In the genomic region with DNA sequence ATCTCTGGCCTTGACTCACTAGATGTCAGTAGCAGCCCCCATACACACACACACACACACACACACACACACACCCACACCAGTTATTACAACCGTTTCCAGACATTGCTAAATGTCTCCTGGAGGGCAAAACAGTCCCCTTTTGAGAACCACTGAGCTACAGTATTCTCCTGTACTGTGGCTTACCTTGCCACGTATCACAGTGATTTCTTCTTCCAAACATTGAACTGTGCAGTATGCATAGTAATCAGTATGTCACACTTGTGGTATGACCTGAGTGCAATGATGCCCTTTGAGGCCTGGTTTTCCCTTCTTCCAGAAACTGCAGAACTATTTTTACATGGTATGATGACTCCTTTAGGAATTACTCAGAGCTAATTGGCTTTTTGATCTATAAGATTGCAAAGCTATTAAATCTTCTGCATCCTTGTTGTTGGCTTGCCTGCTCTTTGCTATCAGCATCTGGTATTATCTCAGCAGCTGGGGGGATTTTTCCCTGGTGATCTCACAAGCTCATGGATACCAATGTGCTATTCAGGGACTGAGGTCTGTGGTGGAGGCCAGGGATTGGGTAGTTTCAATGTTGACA, we compare ENCODE assay signal across 14 cellular contexts. TPM values are rescaled to one million over a fixed set of nuclear protein-coding genes. Genes with fewer than 3 reads are reported as not detected.
DNase-seq lines count a peak whose midpoint lies in the region; ATAC-seq and TF ChIP-seq lines count a peak whose summit lies in the region.
"Had no signal": no experiment of that assay in that cellular context is flagged by ENCODE, and none has a peak within 500 bp of the region (broad histone marks: within the 10 kb centered on the region; RNA-seq: fewer than 3 reads in every experiment).

No MANE protein-coding gene starts in this region.

- ATAC-seq in HG02763 (IDR thresholded peaks at IDR 0.05; ENCODE audit: unreplicated experiment) (no peak), HG03571 (IDR thresholded peaks at IDR 0.05; ENCODE audit: unreplicated experiment) (no peak)
- ATAC-seq: effector memory CD8-positive, alpha-beta T cell; Panc1 had no signal

- H4K8ac ChIP-seq in mesendoderm (ENCODE audit: low read depth, low read length) (no peak overlapping the region), neuronal stem cell (ENCODE audit: low read depth, low read length) (no peak overlapping the region)

- H4K91ac ChIP-seq in neuronal stem cell (ENCODE audit: low read depth, low read length, poor library complexity), result no peak overlapping the region

- no peak overlapping the region for H3K56ac ChIP-seq in mesendoderm (ENCODE audit: low read length)

- H2BK120ac ChIP-seq in mesendoderm (ENCODE audit: low read depth, low read length) (no peak overlapping the region), neuronal stem cell (ENCODE audit: low read depth, low read length) (no peak overlapping the region)

- H3K79me2 ChIP-seq in mesendoderm (ENCODE audit: control insufficient read depth, insufficient read depth, low read length), result peaks cover 11% of the 10 kb centered on the region

- H3K27ac ChIP-seq in HEK293 (ENCODE audit: extremely low read depth, low read depth, low read length) (peak overlapping the region; percentile 44; the same call in 1 of the 2 replicates), mesendoderm (ENCODE audit: low read depth, low read length) (no peak overlapping the region), neuronal stem cell (replicated peaks; ENCODE audit: low read length) (no peak overlapping the region)

- no peaks in the 10 kb centered on the region for H3K9me3 ChIP-seq in HEK293 (ENCODE audit: control insufficient read depth, insufficient read depth, low read depth, low read length)
- no peaks in the 10 kb centered on the region for H3K9me3 ChIP-seq in neuronal stem cell (replicated peaks in 1 of 2; ENCODE audit: control insufficient read depth in 2 of 2, insufficient read depth in 1 of 2, low read depth in 1 of 2, low read length in 2 of 2)

- DNase-seq in AG10803 (ENCODE audit: low read depth), result peak; percentile 61
- DNase-seq in amniotic stem cell (lab: John Stamatoyannopoulos, UW), result peak; percentile 24
- peak; percentile 36 for DNase-seq in mesendoderm
- no peak for DNase-seq in neuronal stem cell (ENCODE audit: low spot score)
- no peak for DNase-seq in dedifferentiated amniotic fluid mesenchymal stem cell (ENCODE audit: extremely low spot score)
- DNase-seq: activated naive CD8-positive, alpha-beta T cell treated with anti-CD3 and anti-CD28 coated beads, Interleukin-2, amount 10 ng/mL, durations not matched to agents 7 days and 5 days; CD4-positive, CD25-positive, alpha-beta regulatory T cell; effector memory CD8-positive, alpha-beta T cell; stimulated activated CD4-positive, alpha-beta T cell treated with anti-CD3 and anti-CD28 coated beads, Interleukin-4, amount 100 ng/mL, for 4 hours; stimulated activated naive CD4-positive, alpha-beta T cell treated with Interleukin-2 at 50 U/mL for 16 hours had no signal

- H2AFZ ChIP-seq in neuronal stem cell (ENCODE audit: low read length), result no peak overlapping the region

- CTCF ChIA-PET in HEK293 (lab: Yijun Ruan, JAX), result interaction anchor here (0.7 to 1.6 kb wide), 3 partner anchors 9 to 300 kb away, joined by 3 to 9 read pairs (median 5); no protein-coding TSS in a partner anchor

- H2BK5ac ChIP-seq in mesendoderm (ENCODE audit: low read length) (no peak overlapping the region), neuronal stem cell (ENCODE audit: low read length) (no peak overlapping the region)

- no peak overlapping the region for H3K18ac ChIP-seq in mesendoderm (ENCODE audit: low read length)
- H3K18ac ChIP-seq in neuronal stem cell (ENCODE audit: low read length), result no peak overlapping the region

- H4K5ac ChIP-seq in mesendoderm (ENCODE audit: low read length), result no peak overlapping the region

- no peak overlapping the region for H2BK12ac ChIP-seq in neuronal stem cell (ENCODE audit: low read length)

- H2BK15ac ChIP-seq in mesendoderm (replicated peaks; ENCODE audit: low read depth) (no peak overlapping the region), neuronal stem cell (ENCODE audit: low read length) (no peak overlapping the region)

- H3K23ac ChIP-seq in mesendoderm (ENCODE audit: low read length), result no peak overlapping the region
- H3K23ac ChIP-seq in neuronal stem cell (ENCODE audit: low read depth, low read length, poor library complexity), result no peak overlapping the region

- H3K4me3 ChIP-seq in AG10803 (ENCODE audit: low read length) (no peak overlapping the region), HEK293 (ENCODE audit: low read depth, low read length) (no peak overlapping the region), mesendoderm (ENCODE audit: low read length) (no peak overlapping the region), neuronal stem cell (ENCODE audit: low read length in 2 of 2) (no peak overlapping the region)

- WGBS in mesendoderm (ENCODE audit: extremely low coverage, insufficient coverage, low lambda C conversion rate), result no CpG with 5 or more reads among the region's 2 CpGs
- WGBS in neuronal stem cell (ENCODE audit: extremely low coverage in 2 of 2, insufficient read length in 2 of 2, insufficient replicate concordance in 1 of 2), 2 donors, result no CpG with 5 or more reads among the region's 2 CpGs

- POLR2A ChIA-PET in HEK293 (lab: Yijun Ruan, JAX), result interaction anchor here (0.8 to 1.1 kb wide), 2 partner anchors 12 to 108 kb away, joined by 3 to 4 read pairs; no protein-coding TSS in a partner anchor

- H3K4ac ChIP-seq in mesendoderm (ENCODE audit: low read depth, low read length) (no peak overlapping the region), neuronal stem cell (ENCODE audit: low read length) (no peak overlapping the region)

- H3K14ac ChIP-seq in neuronal stem cell (ENCODE audit: low read length), result no peak overlapping the region

- H3K27me3 ChIP-seq in mesendoderm (ENCODE audit: insufficient read depth, low read length, poor library complexity) (no peaks in the 10 kb centered on the region), neuronal stem cell (ENCODE audit: control insufficient read depth in 3 of 3, insufficient read depth in 3 of 3, low read depth in 1 of 3, low read length in 3 of 3) (no peaks in the 10 kb centered on the region)

- H3K79me1 ChIP-seq in mesendoderm (ENCODE audit: low read length), result no peaks in the 10 kb centered on the region
- peaks cover 4% of the 10 kb centered on the region for H3K79me1 ChIP-seq in neuronal stem cell (ENCODE audit: low read depth, low read length)

- H2AK5ac ChIP-seq in mesendoderm (ENCODE audit: low read length) (no peak overlapping the region), neuronal stem cell (ENCODE audit: low read depth, low read length) (no peak overlapping the region)

- H3K36me3 ChIP-seq in HEK293 (ENCODE audit: control insufficient read depth in 2 of 2, insufficient read depth in 1 of 2, low read length in 2 of 2) (no peaks in the 10 kb centered on the region), mesendoderm (ENCODE audit: control insufficient read depth, insufficient read depth, low read length) (no peaks in the 10 kb centered on the region), neuronal stem cell (replicated peaks in 1 of 2; ENCODE audit: control insufficient read depth in 2 of 2, insufficient read depth in 2 of 2, low read length in 2 of 2) (no peaks in the 10 kb centered on the region)

- 0 out of 2 replicates have a peak, but pooled peaks cover 3% of the 10 kb centered on the region for H3K4me1 ChIP-seq in HEK293 (ENCODE audit: control insufficient read depth, insufficient read depth, low read length)
- H3K4me1 ChIP-seq in mesendoderm (ENCODE audit: control insufficient read depth, low read depth, low read length), result no peaks in the 10 kb centered on the region
- H3K4me1 ChIP-seq in neuronal stem cell (ENCODE audit: control insufficient read depth in 2 of 2, insufficient read depth in 1 of 2, low read depth in 1 of 2, low read length in 2 of 2), result no peaks in the 10 kb centered on the region

- H3K4me2 ChIP-seq in mesendoderm (ENCODE audit: low read length) (no peak overlapping the region), neuronal stem cell (ENCODE audit: insufficient read depth, low read length, poor library complexity, severe bottlenecking) (no peak overlapping the region)

- H3K9ac ChIP-seq in mesendoderm (ENCODE audit: low read length) (no peak overlapping the region), neuronal stem cell (ENCODE audit: low read depth, low read length, poor library complexity) (no peak overlapping the region)

- TF ChIP-seq CTCF in AG10803 (conservative IDR thresholded peaks at IDR 0.05; ENCODE audit: low read length), result no peak
- TF ChIP-seq CTCF in HEK293 (tag by site-specific recombination; IDR thresholded peaks at IDR 0.05), result no peak

TF ChIP-seq in HEK293, 187 proteins besides CTCF, POLR2A, EP300 and RAD21 (continues in another document):
- TF ChIP-seq ZFP41 (tag by site-specific recombination; IDR thresholded peaks at IDR 0.05; ENCODE audit: borderline replicate concordance), result no peak
- peak; percentile 9; the same call in 1 of the 2 replicates for TF ChIP-seq ZNF366 (tag by site-specific recombination; conservative IDR thresholded peaks at IDR 0.05)
- TF ChIP-seq, protein P1, sequence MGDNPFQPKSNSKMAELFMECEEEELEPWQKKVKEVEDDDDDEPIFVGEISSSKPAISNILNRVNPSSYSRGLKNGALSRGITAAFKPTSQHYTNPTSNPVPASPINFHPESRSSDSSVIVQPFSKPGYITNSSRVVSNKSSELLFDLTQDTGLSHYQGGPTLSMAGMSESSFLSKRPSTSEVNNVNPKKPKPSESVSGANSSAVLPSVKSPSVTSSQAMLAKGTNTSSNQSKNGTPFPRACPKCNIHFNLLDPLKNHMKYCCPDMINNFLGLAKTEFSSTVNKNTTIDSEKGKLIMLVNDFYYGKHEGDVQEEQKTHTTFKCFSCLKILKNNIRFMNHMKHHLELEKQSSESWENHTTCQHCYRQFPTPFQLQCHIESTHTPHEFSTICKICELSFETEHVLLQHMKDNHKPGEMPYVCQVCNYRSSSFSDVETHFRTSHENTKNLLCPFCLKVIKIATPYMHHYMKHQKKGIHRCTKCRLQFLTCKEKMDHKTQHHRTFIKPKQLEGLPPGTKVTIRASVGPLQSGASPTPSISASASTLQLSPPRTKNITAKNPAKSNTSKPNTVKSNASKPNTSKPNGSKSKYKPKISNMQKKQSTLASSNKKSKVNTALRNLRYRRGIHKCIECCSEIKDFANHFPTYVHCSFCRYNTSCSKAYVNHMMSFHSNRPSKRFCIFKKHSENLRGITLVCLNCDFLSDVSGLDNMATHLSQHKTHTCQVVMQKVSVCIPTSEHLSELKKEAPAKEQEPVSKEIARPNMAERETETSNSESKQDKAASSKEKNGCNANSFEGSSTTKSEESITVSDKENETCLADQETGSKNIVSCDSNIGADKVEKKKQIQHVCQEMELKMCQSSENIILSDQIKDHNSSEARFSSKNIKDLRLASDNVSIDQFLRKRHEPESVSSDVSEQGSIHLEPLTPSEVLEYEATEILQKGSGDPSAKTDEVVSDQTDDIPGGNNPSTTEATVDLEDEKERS (tag by site-specific recombination; IDR thresholded peaks at IDR 0.05), result no peak
- TF ChIP-seq TCF7L2 (IDR thresholded peaks at IDR 0.05; ENCODE audit: borderline replicate concordance, low read depth, low read length), result peak; percentile 55; the same call in 1 of the 2 replicates

RNA-seq across cellular contexts. Expression of a gene that starts 3.6 kb away (rescaled TPM):
- polyA plus RNA-seq in mesendoderm (2013, experiment 1 of 2), result 74.5 TPM
- polyA plus RNA-seq in mesendoderm (2013, experiment 2 of 2), result 72.0 TPM
- polyA plus RNA-seq in neuronal stem cell (2013, experiment 1 of 2), result 89.5 TPM
- polyA plus RNA-seq in neuronal stem cell (2013, experiment 2 of 2), result 92.5 TPM

Comparison
In these comparisons a context has a peak if more than half of its experiments do, and no peak if none do; other contexts are left out.
1. DNase-seq: peak in AG10803 (single experiment), amniotic stem cell (single experiment) and mesendoderm (single experiment); none in neuronal stem cell (single experiment) and dedifferentiated amniotic fluid mesenchymal stem cell (single experiment).